8 cellular contexts compared by ENCODE assay signal in genomic region chr3:57597973-57598351, GRCh38. TPM values are rescaled to one million over a fixed set of nuclear protein-coding genes. Genes with fewer than 3 reads are reported as not detected.
DNase-seq lines count a peak whose midpoint lies in the region; ATAC-seq and TF ChIP-seq lines count a peak whose summit lies in the region.

No MANE protein-coding gene starts in this region.

- H3K27ac Mint-ChIP-seq in activated T-helper 17 cell treated with anti-CD3 and anti-CD28 coated beads, Interleukin-2, amount 50 U/mL, for 72 hours, result peak overlapping the region; percentile 96
- H3K27ac Mint-ChIP-seq in stimulated activated naive CD8-positive, alpha-beta T cell treated with anti-CD3 and anti-CD28 coated beads, Interleukin-15, amount 100 ng/mL, for 72 hours, result peak overlapping the region; percentile 94 to 98

- H3K27ac ChIP-seq in left ventricle myocardium inferior (replicated peaks), result peak overlapping the region; percentile 97

- no peaks in the 10 kb centered on the region for H3K27me3 Mint-ChIP-seq in activated T-helper 17 cell treated with anti-CD3 and anti-CD28 coated beads, Interleukin-2, amount 50 U/mL, for 72 hours
- no peaks in the 10 kb centered on the region for H3K27me3 Mint-ChIP-seq in stimulated activated naive CD8-positive, alpha-beta T cell treated with anti-CD3 and anti-CD28 coated beads, Interleukin-15, amount 100 ng/mL, for 72 hours

- H3K27me3 ChIP-seq in left ventricle myocardium inferior (ENCODE audit: low read depth) (no peaks in the 10 kb centered on the region), iPS-15b (ENCODE audit: control insufficient read depth, insufficient read depth, low read length) (no peaks in the 10 kb centered on the region)

- H3K36me3 ChIP-seq in left ventricle myocardium inferior, result peaks cover 8% of the 10 kb centered on the region
- no peaks in the 10 kb centered on the region for H3K36me3 ChIP-seq in iPS-15b (ENCODE audit: control insufficient read depth, insufficient read depth, low read length)

- ATAC-seq in left ventricle myocardium superior (no peak), HG03025 (IDR thresholded peaks at IDR 0.05; ENCODE audit: low FRiP score, unreplicated experiment) (no peak)
- ATAC-seq in activated T-helper 17 cell treated with anti-CD3 and anti-CD28 coated beads, Interleukin-2, amount 50 U/mL, for 72 hours (replicated peaks), result peak; percentile 7
- ATAC-seq in stimulated activated naive CD8-positive, alpha-beta T cell treated with anti-CD3 and anti-CD28 coated beads, Interleukin-15, amount 100 ng/mL, for 72 hours, result no peak

- intact Hi-C loops in left ventricle myocardium inferior (cut with micrococcal nuclease) (no loop called here), left ventricle myocardium superior (cut with micrococcal nuclease) (no loop called here)

- H3K4me1 Mint-ChIP-seq in activated T-helper 17 cell treated with anti-CD3 and anti-CD28 coated beads, Interleukin-2, amount 50 U/mL, for 72 hours, result peaks cover 28% of the 10 kb centered on the region
- peaks cover 53% of the 10 kb centered on the region for H3K4me1 Mint-ChIP-seq in stimulated activated naive CD8-positive, alpha-beta T cell treated with anti-CD3 and anti-CD28 coated beads, Interleukin-15, amount 100 ng/mL, for 72 hours

- H3K9me3 Mint-ChIP-seq in activated T-helper 17 cell treated with anti-CD3 and anti-CD28 coated beads, Interleukin-2, amount 50 U/mL, for 72 hours, result no peaks in the 10 kb centered on the region
- H3K9me3 Mint-ChIP-seq in stimulated activated naive CD8-positive, alpha-beta T cell treated with anti-CD3 and anti-CD28 coated beads, Interleukin-15, amount 100 ng/mL, for 72 hours, result no peaks in the 10 kb centered on the region

- H3K4me1 ChIP-seq in left ventricle myocardium inferior (peaks cover 56% of the 10 kb centered on the region), iPS-15b (ENCODE audit: control insufficient read depth, insufficient read depth, low read length) (peaks cover 7% of the 10 kb centered on the region)

- H3K4me3 Mint-ChIP-seq in activated T-helper 17 cell treated with anti-CD3 and anti-CD28 coated beads, Interleukin-2, amount 50 U/mL, for 72 hours, result peak overlapping the region; percentile 97
- H3K4me3 Mint-ChIP-seq in stimulated activated naive CD8-positive, alpha-beta T cell treated with anti-CD3 and anti-CD28 coated beads, Interleukin-15, amount 100 ng/mL, for 72 hours, result peak overlapping the region; percentile 93 to 98

- peak overlapping the region; percentile 75 for H3K9ac ChIP-seq in iPS-15b (ENCODE audit: low read depth, low read length)

- no peaks in the 10 kb centered on the region for H3K9me3 ChIP-seq in left ventricle myocardium inferior (replicated peaks)
- H3K9me3 ChIP-seq in iPS-15b (ENCODE audit: control insufficient read depth, insufficient read depth, low read length), result no peaks in the 10 kb centered on the region

- peaks cover 60% of the 10 kb centered on the region for H3K36me3 Mint-ChIP-seq in activated T-helper 17 cell treated with anti-CD3 and anti-CD28 coated beads, Interleukin-2, amount 50 U/mL, for 72 hours (ENCODE audit: low read depth)

- DNase-seq in left ventricle myocardium inferior, result no peak
- no peak for DNase-seq in left ventricle myocardium superior
- DNase-seq in stimulated activated naive CD8-positive, alpha-beta T cell treated with anti-CD3 and anti-CD28 coated beads, Interleukin-15, amount 100 ng/mL, for 72 hours, result no peak
- no peak for DNase-seq in NCI-H345 (lab: John Stamatoyannopoulos, UW)
- DNase-seq in midbrain (lab: John Stamatoyannopoulos, UW), result no peak

- TF ChIP-seq CTCF in left ventricle myocardium inferior (IDR thresholded peaks at IDR 0.05; ENCODE audit: borderline replicate concordance), result no peak

- H3K4me3 ChIP-seq in left ventricle myocardium inferior (peak overlapping the region; percentile 83), iPS-15b (ENCODE audit: low read depth, low read length) (peak overlapping the region; percentile 95)

RNA-seq across cellular contexts. Expression of gene ARF4, which starts 0.8 kb away (rescaled TPM):
- 69.8 TPM for total RNA-seq in left ventricle myocardium inferior
- total RNA-seq in left ventricle myocardium superior, result 61.0 TPM
- total RNA-seq in activated T-helper 17 cell treated with anti-CD3 and anti-CD28 coated beads, Interleukin-2, amount 50 U/mL, for 72 hours, result 10 to 100 TPM; 52.1 to 67.4 TPM

RNA-seq across cellular contexts. Expression of gene PDE12, which starts 41.9 kb away (rescaled TPM):
- 12.4 TPM for total RNA-seq in left ventricle myocardium inferior
- total RNA-seq in left ventricle myocardium superior, result 11.0 TPM
- 10 to 100 TPM; 20.8 to 31.4 TPM for total RNA-seq in activated T-helper 17 cell treated with anti-CD3 and anti-CD28 coated beads, Interleukin-2, amount 50 U/mL, for 72 hours

RNA-seq across cellular contexts. Expression of gene DNAH12, which starts 53.8 kb away (rescaled TPM):
- 0.16 TPM for total RNA-seq in left ventricle myocardium inferior
- 0.02 TPM for total RNA-seq in left ventricle myocardium superior
- under 1 TPM in 1 of 2 donors, not detected in 1; 0.08 TPM for total RNA-seq in activated T-helper 17 cell treated with anti-CD3 and anti-CD28 coated beads, Interleukin-2, amount 50 U/mL, for 72 hours
